22 cellular contexts compared by ENCODE assay signal in genomic region chr7:155020996-155021395, GRCh38. TPM values are rescaled to one million over a fixed set of nuclear protein-coding genes. Genes with fewer than 3 reads are reported as not detected.
DNase-seq lines count a peak whose midpoint lies in the region; TF ChIP-seq lines count a peak whose summit lies in the region.
"Had no signal": no experiment of that assay in that cellular context is flagged by ENCODE, and none has a peak within 500 bp of the region (broad histone marks: within the 10 kb centered on the region; RNA-seq: fewer than 3 reads in every experiment).

No MANE protein-coding gene starts in this region.

- no peaks in the 10 kb centered on the region for H3K4me1 ChIP-seq in NT2/D1 (ENCODE audit: insufficient read depth, insufficient read length)
- no peaks in the 10 kb centered on the region for H3K4me1 ChIP-seq in endodermal cell (ENCODE audit: control insufficient read depth, insufficient read depth, low read length)
- H3K4me1 ChIP-seq in left ventricle myocardium inferior: no peaks in the 10 kb centered on the region

- no peak overlapping the region for H3K9ac ChIP-seq in NT2/D1 (ENCODE audit: insufficient read length, low read depth)
- no peak overlapping the region for H3K9ac ChIP-seq in endodermal cell (ENCODE audit: extremely low read depth, low read length, poor library complexity, severe bottlenecking)

- H3K36me3 ChIP-seq in NT2/D1 (ENCODE audit: insufficient read depth, insufficient read length, low read length) (no peaks in the 10 kb centered on the region), endodermal cell (ENCODE audit: control insufficient read depth, insufficient read depth, low read length) (no peaks in the 10 kb centered on the region), left ventricle myocardium inferior (no peaks in the 10 kb centered on the region)

- H3K9me3 ChIP-seq in NT2/D1 (ENCODE audit: insufficient read depth, low read length): no peaks in the 10 kb centered on the region
- H3K9me3 ChIP-seq in endodermal cell (ENCODE audit: control insufficient read depth, low read length): no peaks in the 10 kb centered on the region
- no peaks in the 10 kb centered on the region for H3K9me3 ChIP-seq in left ventricle myocardium inferior (replicated peaks)

- H3K27ac Mint-ChIP-seq in endodermal cell (no peak overlapping the region), osteocyte (ENCODE audit: unreplicated experiment) (no peak overlapping the region)
- H3K27ac Mint-ChIP-seq: CD14-positive monocyte, IgD-negative memory B cell had no signal

- peaks cover 3% of the 10 kb centered on the region for H3K4me1 Mint-ChIP-seq in endodermal cell
- no peaks in the 10 kb centered on the region for H3K4me1 Mint-ChIP-seq in osteocyte (ENCODE audit: unreplicated experiment)
- H3K4me1 Mint-ChIP-seq: CD14-positive monocyte had no signal

- H3K27me3 ChIP-seq in NT2/D1 (ENCODE audit: insufficient read depth, insufficient read length) (no peaks in the 10 kb centered on the region), endodermal cell (ENCODE audit: control insufficient read depth, insufficient read depth, low read length, poor library complexity, severe bottlenecking) (no peaks in the 10 kb centered on the region), left ventricle myocardium inferior (ENCODE audit: low read depth) (peaks cover 25% of the 10 kb centered on the region)

- peak; percentile 58 for TF ChIP-seq CTCF in endodermal cell (conservative IDR thresholded peaks at IDR 0.05)
- no peak for TF ChIP-seq CTCF in osteocyte (IDR thresholded peaks at IDR 0.05)
- TF ChIP-seq CTCF in left ventricle myocardium inferior (IDR thresholded peaks at IDR 0.05; ENCODE audit: borderline replicate concordance): no peak

- no peaks in the 10 kb centered on the region for H3K36me3 Mint-ChIP-seq in endodermal cell (ENCODE audit: low read depth)
- no peaks in the 10 kb centered on the region for H3K36me3 Mint-ChIP-seq in osteocyte (ENCODE audit: unreplicated experiment)
- H3K36me3 Mint-ChIP-seq: CD14-positive monocyte, IgD-negative memory B cell had no signal

- H3K4me3 Mint-ChIP-seq in endodermal cell (no peak overlapping the region), osteocyte (ENCODE audit: unreplicated experiment) (no peak overlapping the region)
- H3K4me3 Mint-ChIP-seq: CD14-positive monocyte, IgD-negative memory B cell had no signal

- H3K27me3 Mint-ChIP-seq in endodermal cell (ENCODE audit: insufficient read depth) (peaks cover 1% of the 10 kb centered on the region), osteocyte (ENCODE audit: unreplicated experiment) (peaks cover 5% of the 10 kb centered on the region)

- H3K4me3 ChIP-seq in NT2/D1 (ENCODE audit: insufficient read length, low read depth) (no peak overlapping the region), endodermal cell (ENCODE audit: low read length) (no peak overlapping the region), left ventricle myocardium inferior (no peak overlapping the region)
- H3K4me3 ChIP-seq: GM12878 had no signal

- H3K27ac ChIP-seq in endodermal cell (ENCODE audit: low read depth, low read length) (no peak overlapping the region), left ventricle myocardium inferior (replicated peaks) (no peak overlapping the region)
- H3K27ac ChIP-seq: 22Rv1 had no signal

- H3K9me3 Mint-ChIP-seq in endodermal cell: no peaks in the 10 kb centered on the region
- H3K9me3 Mint-ChIP-seq in osteocyte (ENCODE audit: unreplicated experiment): no peaks in the 10 kb centered on the region
- H3K9me3 Mint-ChIP-seq: IgD-negative memory B cell had no signal

- intact Hi-C loops in left ventricle myocardium inferior (cut with micrococcal nuclease): no loop called here

- WGBS in endodermal cell (ENCODE audit: insufficient coverage in 1 of 2, insufficient read length in 1 of 2), 2 experiments: 83 to 90% methylated on average over 4 to 5 of the region's 5 CpGs

- peak; percentile 31 for DNase-seq in DMS 273 (lab: John Stamatoyannopoulos, UW; ENCODE audit: unreplicated experiment)
- no peak for DNase-seq in DMS 273 treated with DMSO at 0.1 percent for 48 hours (lab: John Stamatoyannopoulos, UW)
- peak; percentile 40 for DNase-seq in NT2/D1 (ENCODE audit: low read depth, low spot score)
- peak; percentile 68 for DNase-seq in endodermal cell
- DNase-seq in osteocyte (ENCODE audit: extremely low spot score, unreplicated experiment): peak; percentile 46
- DNase-seq in left ventricle myocardium inferior: no peak
- no peak for DNase-seq in NCI-H2081 treated with DMSO at 0.1 percent for 48 hours (lab: John Stamatoyannopoulos, UW)
- no peak for DNase-seq in activated effector memory CD4-positive, alpha-beta T cell treated with Interleukin-2 at 50 U/mL for 16 hours
- DNase-seq: AML-193, DND-41, GF-D8, Kasumi-1, NCI-H1092 treated with DMSO at 0.1 percent for 48 hours, NCI-H146, NCI-H2029 treated with DMSO at 0.1 percent for 48 hours, NCI-H2227 treated with DMSO at 0.1 percent for 48 hours, NCI-H510A treated with DMSO at 0.1 percent for 48 hours had no signal

RNA-seq across cellular contexts. Expression of gene PAXIP1, which starts 18.1 kb away (rescaled TPM):
- 10 to 100 TPM; 33.4 to 35.0 TPM for total RNA-seq in endodermal cell
- polyA plus RNA-seq in endodermal cell (2013, experiment 1 of 2): 23.3 TPM
- polyA plus RNA-seq in endodermal cell (2013, experiment 2 of 2): 23.3 TPM
- 12.5 and 14.2 TPM in 2 replicates for total RNA-seq in osteocyte
- total RNA-seq in left ventricle myocardium inferior: 5.8 TPM

RNA-seq across cellular contexts. Expression of gene HTR5A, which starts 49.1 kb away (rescaled TPM):
- under 1 TPM; 0.11 to 0.46 TPM for total RNA-seq in endodermal cell
- not detected for polyA plus RNA-seq in endodermal cell (2013, experiment 1 of 2)
- polyA plus RNA-seq in endodermal cell (2013, experiment 2 of 2): not detected
- total RNA-seq in osteocyte: not detected in 2 replicates
- not detected for total RNA-seq in left ventricle myocardium inferior
- total RNA-seq: GM12878, H4 had no signal
- polyA plus RNA-seq: CD14-positive monocyte, GM12878, IgD-negative memory B cell had no signal

Comparison
In these comparisons a context has a peak if more than half of its experiments do, and no peak if none do; other contexts are left out.
1. DNase-seq: peak in DMS 273 (single experiment), NT2/D1 (single experiment), endodermal cell (single experiment) and osteocyte (single experiment); none in DMS 273 treated with DMSO at 0.1 percent for 48 hours (single experiment), left ventricle myocardium inferior (single experiment), NCI-H2081 treated with DMSO at 0.1 percent for 48 hours (single experiment) and activated effector memory CD4-positive, alpha-beta T cell treated with Interleukin-2 at 50 U/mL for 16 hours (single experiment).